In genomic region chr13:97975851-97976550, GRCh38 we compare ENCODE assay signal across 8 cellular contexts. TPM values are rescaled to one million over a fixed set of nuclear protein-coding genes. Genes with fewer than 3 reads are reported as not detected.
DNase-seq lines count a peak whose midpoint lies in the region; ATAC-seq and TF ChIP-seq lines count a peak whose summit lies in the region.

No MANE protein-coding gene starts in this region.

- peaks cover 9% of the 10 kb centered on the region for H3K36me3 Mint-ChIP-seq in endothelial cell (ENCODE audit: low read depth, unreplicated experiment)

- peak overlapping the region; percentile 52 for H3K4me3 ChIP-seq in mesodermal cell (ENCODE audit: extremely low read depth, insufficient read depth, low read length, poor library complexity, severe bottlenecking)

- peaks cover 11% of the 10 kb centered on the region for H3K4me1 Mint-ChIP-seq in endothelial cell (ENCODE audit: unreplicated experiment)

- peak overlapping the region; percentile 94 for H3K27ac Mint-ChIP-seq in endothelial cell (ENCODE audit: unreplicated experiment)

- peak overlapping the region; percentile 96 for H3K27ac ChIP-seq in mesodermal cell (ENCODE audit: low read depth, low read length, severe bottlenecking)

- peaks cover 3% of the 10 kb centered on the region for H3K36me3 ChIP-seq in mesodermal cell (ENCODE audit: control insufficient read depth, insufficient read depth, low read length)

- peak overlapping the region; percentile 93 for H3K4me3 Mint-ChIP-seq in endothelial cell (ENCODE audit: unreplicated experiment)

- no peaks in the 10 kb centered on the region for H3K9me3 Mint-ChIP-seq in endothelial cell (ENCODE audit: unreplicated experiment)

- H3K9me3 ChIP-seq in mesodermal cell (ENCODE audit: control insufficient read depth, low read length), result no peaks in the 10 kb centered on the region

- WGBS in mesodermal cell (ENCODE audit: insufficient coverage in 2 of 2), 2 experiments, result 0% methylated on average over 12 to 56 of the region's 72 CpGs

- DNase-seq in D341Med (ENCODE audit: low spot score) (peak; percentile 98), HUDEP-2 (lab: John Stamatoyannopoulos, UW; ENCODE audit: unreplicated experiment in 76 of 76) (peak in 75 of 76 experiments; percentile 13 to 90 (median 78)), NOMO-1 treated with dmso at 0.1 percent for 144 hours (lab: John Stamatoyannopoulos, UW; ENCODE audit: unreplicated experiment) (peak; percentile 80), endothelial cell (ENCODE audit: low spot score) (peak; percentile 93)
- peak; percentile 92 for DNase-seq in activated CD8-positive, alpha-beta memory T cell treated with anti-CD3 and anti-CD28 coated beads, Interleukin-2, amount 50 U/mL, for 4 hours
- DNase-seq in stimulated activated CD8-positive, alpha-beta memory T cell treated with anti-CD3 and anti-CD28 coated beads, Interleukin-15, amount 100 ng/mL, for 4 hours (ENCODE audit: low read depth in 2 of 2), result peak; percentile 72 to 87

- ATAC-seq in GM21390 (IDR thresholded peaks at IDR 0.05; ENCODE audit: unreplicated experiment), result peak; percentile 87

- peaks cover 2% of the 10 kb centered on the region for H3K4me1 ChIP-seq in mesodermal cell (ENCODE audit: control insufficient read depth, insufficient read depth, low read length, poor library complexity, severe bottlenecking)

- no peak for TF ChIP-seq CTCF in endothelial cell (IDR thresholded peaks at IDR 0.05; ENCODE audit: unreplicated experiment)

- peaks cover 14% of the 10 kb centered on the region for H3K27me3 Mint-ChIP-seq in endothelial cell (ENCODE audit: unreplicated experiment)

RNA-seq across cellular contexts. Expression of gene IPO5, which starts 22.5 kb away (rescaled TPM):
- total RNA-seq in endothelial cell (ENCODE audit: unreplicated experiment), result 154 TPM
- 193 TPM for polyA plus RNA-seq in mesodermal cell (2013, experiment 1 of 2)
- polyA plus RNA-seq in mesodermal cell (2013, experiment 2 of 2), result 197 TPM

Comparison
In these comparisons a context has a peak if more than half of its experiments do, and no peak if none do; other contexts are left out.
1. Peak in every context shown above with its lines: DNase-seq, ATAC-seq, H3K4me3 ChIP-seq and H3K27ac ChIP-seq.